ENCODE assay signal across 18 cellular contexts in genomic region chr3:14154242-14154641, GRCh38.
"Had no signal": no experiment of that assay in that cellular context is flagged by ENCODE, and none has a peak within 500 bp of the region (broad histone marks: within the 10 kb centered on the region; RNA-seq: fewer than 3 reads in every experiment).

No MANE protein-coding gene starts in this region.

- H3K9me3 ChIP-seq: heart right ventricle, lower lobe of right lung, sigmoid colon, upper lobe of left lung had no signal

- H3K4me3 ChIP-seq: heart right ventricle, lower lobe of right lung, sigmoid colon, smooth muscle cell, upper lobe of left lung had no signal

- H3K9me3 Mint-ChIP-seq: activated T-cell treated with anti-CD3 and anti-CD28 coated beads, Interleukin-2, amount 50 U/mL, for 24 hours; activated T-helper 17 cell treated with anti-CD3 and anti-CD28 coated beads, Interleukin-2, amount 50 U/mL, for 72 hours; naive thymus-derived CD8-positive, alpha-beta T cell; stimulated activated naive B cell treated with anti-CD40 and anti-IgM and Interleukin-4, amounts not matched to agents 10 μg/mL and 1 μg/mL and 100 μg/mL, for 72 hours had no signal

- H3K4me1 ChIP-seq: heart right ventricle, lower lobe of right lung, sigmoid colon, upper lobe of left lung had no signal

- H3K27me3 ChIP-seq: heart right ventricle, sigmoid colon, upper lobe of left lung had no signal

- H3K4me3 Mint-ChIP-seq: activated CD8-positive, alpha-beta T cell treated with anti-CD3 and anti-CD28 coated beads, Interleukin-2, amount 10 ng/mL, durations not matched to agents 7 days and 5 days; activated T-cell treated with anti-CD3 and anti-CD28 coated beads, Interleukin-2, amount 50 U/mL, for 24 hours; activated T-helper 17 cell treated with anti-CD3 and anti-CD28 coated beads, Interleukin-2, amount 50 U/mL, for 72 hours; naive thymus-derived CD8-positive, alpha-beta T cell; stimulated activated naive B cell treated with anti-CD40 and anti-IgM and Interleukin-4, amounts not matched to agents 10 μg/mL and 1 μg/mL and 100 μg/mL, for 72 hours had no signal

- ATAC-seq: activated CD8-positive, alpha-beta T cell treated with anti-CD3 and anti-CD28 coated beads, Interleukin-2, amount 10 ng/mL, durations not matched to agents 7 days and 5 days; activated T-helper 17 cell treated with anti-CD3 and anti-CD28 coated beads, Interleukin-2, amount 50 U/mL, for 72 hours; heart right ventricle; lower lobe of right lung; naive thymus-derived CD8-positive, alpha-beta T cell; stimulated activated naive B cell treated with anti-CD40 and anti-IgM and Interleukin-4, amounts not matched to agents 10 μg/mL and 1 μg/mL and 100 μg/mL, for 72 hours had no signal

- DNase-seq: activated CD4-positive, alpha-beta T cell treated with anti-CD3 and anti-CD28 coated beads for 1 hour; activated CD4-positive, alpha-beta T cell treated with anti-CD3 and anti-CD28 coated beads, Interleukin-2, amount 50 U/mL, for 1 hour; activated CD8-positive, alpha-beta T cell treated with anti-CD3 and anti-CD28 coated beads, Interleukin-2, amount 10 ng/mL, durations not matched to agents 7 days and 5 days; activated T-cell treated with anti-CD3 and anti-CD28 coated beads, Interleukin-2, amount 50 U/mL, for 24 hours; cerebellar nuclear complex; effector CD8-positive, alpha-beta T cell; heart right ventricle; lower lobe of right lung; naive thymus-derived CD8-positive, alpha-beta T cell; retina; sigmoid colon; stimulated activated CD4-positive, alpha-beta T cell treated with anti-CD3 and anti-CD28 coated beads, Interleukin-15, amount 100 ng/mL, for 24 hours; stimulated activated naive B cell treated with anti-CD40 and anti-IgM and Interleukin-4, amounts not matched to agents 10 μg/mL and 1 μg/mL and 100 μg/mL, for 72 hours; T-helper 1 cell; T-helper 9 cell; upper lobe of left lung had no signal

- H3K27ac Mint-ChIP-seq: activated CD8-positive, alpha-beta T cell treated with anti-CD3 and anti-CD28 coated beads, Interleukin-2, amount 10 ng/mL, durations not matched to agents 7 days and 5 days; activated T-cell treated with anti-CD3 and anti-CD28 coated beads, Interleukin-2, amount 50 U/mL, for 24 hours; stimulated activated naive B cell treated with anti-CD40 and anti-IgM and Interleukin-4, amounts not matched to agents 10 μg/mL and 1 μg/mL and 100 μg/mL, for 72 hours had no signal

- H3K27me3 Mint-ChIP-seq: activated T-cell treated with anti-CD3 and anti-CD28 coated beads, Interleukin-2, amount 50 U/mL, for 24 hours; activated T-helper 17 cell treated with anti-CD3 and anti-CD28 coated beads, Interleukin-2, amount 50 U/mL, for 72 hours; naive thymus-derived CD8-positive, alpha-beta T cell; stimulated activated naive B cell treated with anti-CD40 and anti-IgM and Interleukin-4, amounts not matched to agents 10 μg/mL and 1 μg/mL and 100 μg/mL, for 72 hours had no signal

- H3K27ac ChIP-seq: heart right ventricle, lower lobe of right lung, sigmoid colon, upper lobe of left lung had no signal
